In the genomic region with DNA sequence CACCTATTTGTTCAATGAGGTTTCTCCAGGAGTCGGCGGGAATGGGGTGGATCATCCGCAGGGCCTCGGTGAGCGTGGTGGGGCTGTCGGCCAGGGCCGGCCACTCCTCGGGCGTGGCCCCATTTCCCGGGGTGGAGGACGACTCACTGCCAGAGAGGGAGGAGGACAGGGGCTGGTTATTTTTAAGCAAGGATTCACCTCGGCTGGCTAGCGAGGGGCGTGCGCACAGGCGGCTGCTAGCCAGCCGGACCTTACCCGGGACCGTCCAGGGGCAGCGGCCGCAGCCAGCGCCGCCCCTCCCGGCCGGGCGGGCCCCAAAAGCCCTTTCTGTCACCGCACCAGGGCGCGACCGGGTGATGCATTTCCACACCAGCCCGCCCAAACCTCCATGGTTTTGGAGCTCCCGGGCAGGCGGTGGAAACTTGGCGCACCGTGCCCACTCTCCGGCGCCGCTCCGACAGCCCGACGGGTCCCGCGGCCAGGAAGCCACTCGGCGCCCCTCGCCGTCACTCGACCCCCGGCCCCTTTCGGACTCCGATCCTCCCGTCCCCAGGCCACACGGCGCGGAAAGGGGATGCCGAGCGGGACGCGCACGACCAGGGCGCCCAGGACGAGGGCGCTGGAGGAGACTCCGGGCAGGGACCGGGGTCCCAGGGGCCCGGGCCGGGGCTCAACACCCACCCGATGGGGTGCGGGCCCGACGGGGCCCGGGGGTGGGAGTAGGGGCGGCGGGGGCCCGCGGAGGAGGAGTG, we compare ENCODE assay signal across 7 cellular contexts. TPM values are rescaled to one million over a fixed set of nuclear protein-coding genes. Genes with fewer than 3 reads are reported as not detected.
DNase-seq lines count a peak whose midpoint lies in the region; ATAC-seq and TF ChIP-seq lines count a peak whose summit lies in the region.

No MANE protein-coding gene starts in this region.

- intact Hi-C loops in activated T-helper 2 cell treated with anti-CD3 and anti-CD28 coated beads, Interferon-gamma antibody, Interleukin-2, Interleukin-4, amounts not matched to agents 10 μg/mL and 5 μg/mL and 100 μg/mL, durations not matched to agents 14 hours and 24 hours and 36 hours (cut with micrococcal nuclease), result no loop called here

- H3K4me3 Mint-ChIP-seq in activated T-helper 2 cell treated with anti-CD3 and anti-CD28 coated beads, Interferon-gamma antibody, Interleukin-2, Interleukin-4, amounts not matched to agents 10 μg/mL and 5 μg/mL and 100 μg/mL, durations not matched to agents 14 hours and 24 hours and 36 hours (ENCODE audit: low read depth), result peak overlapping the region; percentile 39
- H3K4me3 Mint-ChIP-seq in stimulated activated memory B cell treated with anti-CD40 and anti-IgM and Interleukin-4, amounts not matched to agents 10 μg/mL and 1 μg/mL and 100 μg/mL, for 72 hours, result peak overlapping the region; percentile 53

- H3K27me3 Mint-ChIP-seq in activated T-helper 2 cell treated with anti-CD3 and anti-CD28 coated beads, Interferon-gamma antibody, Interleukin-2, Interleukin-4, amounts not matched to agents 10 μg/mL and 5 μg/mL and 100 μg/mL, durations not matched to agents 14 hours and 24 hours and 36 hours (ENCODE audit: low read depth), result peaks cover 52% of the 10 kb centered on the region
- H3K27me3 Mint-ChIP-seq in stimulated activated memory B cell treated with anti-CD40 and anti-IgM and Interleukin-4, amounts not matched to agents 10 μg/mL and 1 μg/mL and 100 μg/mL, for 72 hours, result peaks cover 67% of the 10 kb centered on the region

- peak; percentile 47 for ATAC-seq in stimulated activated memory B cell treated with anti-CD40 and anti-IgM and Interleukin-4, amounts not matched to agents 10 μg/mL and 1 μg/mL and 100 μg/mL, for 72 hours
- no peak for ATAC-seq in GM21360 (IDR thresholded peaks at IDR 0.05; ENCODE audit: unreplicated experiment)
- ATAC-seq in HG03095 (IDR thresholded peaks at IDR 0.05; ENCODE audit: unreplicated experiment), result no peak

- H3K36me3 Mint-ChIP-seq in activated T-helper 2 cell treated with anti-CD3 and anti-CD28 coated beads, Interferon-gamma antibody, Interleukin-2, Interleukin-4, amounts not matched to agents 10 μg/mL and 5 μg/mL and 100 μg/mL, durations not matched to agents 14 hours and 24 hours and 36 hours (ENCODE audit: low read depth), result peaks cover 4% of the 10 kb centered on the region
- no peaks in the 10 kb centered on the region for H3K36me3 Mint-ChIP-seq in stimulated activated memory B cell treated with anti-CD40 and anti-IgM and Interleukin-4, amounts not matched to agents 10 μg/mL and 1 μg/mL and 100 μg/mL, for 72 hours

- no peak overlapping the region for H3K27ac ChIP-seq in iPS-18a (ENCODE audit: low read length)

- no peak for TF ChIP-seq CTCF in HFF-Myc (IDR thresholded peaks at IDR 0.05; ENCODE audit: low read depth, low read length, missing control alignments)

- no peaks in the 10 kb centered on the region for H3K36me3 ChIP-seq in iPS-18a (ENCODE audit: control insufficient read depth, low read depth, low read length)

- peaks cover 69% of the 10 kb centered on the region for H3K27me3 ChIP-seq in iPS-18a (ENCODE audit: control insufficient read depth, insufficient read depth, low read length)

- H3K9ac ChIP-seq in iPS-18a (ENCODE audit: low read length), result no peak overlapping the region

- peaks cover 8% of the 10 kb centered on the region for H3K4me1 Mint-ChIP-seq in activated T-helper 2 cell treated with anti-CD3 and anti-CD28 coated beads, Interferon-gamma antibody, Interleukin-2, Interleukin-4, amounts not matched to agents 10 μg/mL and 5 μg/mL and 100 μg/mL, durations not matched to agents 14 hours and 24 hours and 36 hours (ENCODE audit: low read depth)
- peaks cover 9% of the 10 kb centered on the region for H3K4me1 Mint-ChIP-seq in stimulated activated memory B cell treated with anti-CD40 and anti-IgM and Interleukin-4, amounts not matched to agents 10 μg/mL and 1 μg/mL and 100 μg/mL, for 72 hours

- H3K4me3 ChIP-seq in HFF-Myc (replicated peaks; ENCODE audit: low read depth, low read length) (peak overlapping the region; percentile 11; the same call in 1 of the 2 replicates), iPS-18a (ENCODE audit: low read length) (peak overlapping the region; percentile 46)

- H3K27ac Mint-ChIP-seq in activated T-helper 2 cell treated with anti-CD3 and anti-CD28 coated beads, Interferon-gamma antibody, Interleukin-2, Interleukin-4, amounts not matched to agents 10 μg/mL and 5 μg/mL and 100 μg/mL, durations not matched to agents 14 hours and 24 hours and 36 hours, result no peak overlapping the region
- H3K27ac Mint-ChIP-seq in stimulated activated memory B cell treated with anti-CD40 and anti-IgM and Interleukin-4, amounts not matched to agents 10 μg/mL and 1 μg/mL and 100 μg/mL, for 72 hours, result no peak overlapping the region

- peaks cover 16% of the 10 kb centered on the region for H3K4me1 ChIP-seq in iPS-18a (ENCODE audit: control insufficient read depth, low read depth, low read length)

- H3K9me3 ChIP-seq in iPS-18a (ENCODE audit: control insufficient read depth, low read depth, low read length), result no peaks in the 10 kb centered on the region

- H3K9me3 Mint-ChIP-seq in activated T-helper 2 cell treated with anti-CD3 and anti-CD28 coated beads, Interferon-gamma antibody, Interleukin-2, Interleukin-4, amounts not matched to agents 10 μg/mL and 5 μg/mL and 100 μg/mL, durations not matched to agents 14 hours and 24 hours and 36 hours, result no peaks in the 10 kb centered on the region
- H3K9me3 Mint-ChIP-seq in stimulated activated memory B cell treated with anti-CD40 and anti-IgM and Interleukin-4, amounts not matched to agents 10 μg/mL and 1 μg/mL and 100 μg/mL, for 72 hours, result peaks cover 3% of the 10 kb centered on the region

- DNase-seq in HFF-Myc (ENCODE audit: extremely low read depth, low read depth) (no peak), SIG-M5 (lab: John Stamatoyannopoulos, UW) (no peak)
- no peak for DNase-seq in activated T-helper 2 cell treated with anti-CD3 and anti-CD28 coated beads, Interferon-gamma antibody, Interleukin-2, Interleukin-4, amounts not matched to agents 10 μg/mL and 5 μg/mL and 100 μg/mL, durations not matched to agents 14 hours and 24 hours and 36 hours (ENCODE audit: low spot score)

RNA-seq across cellular contexts. Expression of a gene that starts 57.2 kb away (rescaled TPM):
- 1.9 and 3.2 TPM in 2 replicates for total RNA-seq in activated T-helper 2 cell treated with anti-CD3 and anti-CD28 coated beads, Interferon-gamma antibody, Interleukin-2, Interleukin-4, amounts not matched to agents 10 μg/mL and 5 μg/mL and 100 μg/mL, durations not matched to agents 14 hours and 24 hours and 36 hours
